ENCODE assay signal across 4 cellular contexts in the genomic region with DNA sequence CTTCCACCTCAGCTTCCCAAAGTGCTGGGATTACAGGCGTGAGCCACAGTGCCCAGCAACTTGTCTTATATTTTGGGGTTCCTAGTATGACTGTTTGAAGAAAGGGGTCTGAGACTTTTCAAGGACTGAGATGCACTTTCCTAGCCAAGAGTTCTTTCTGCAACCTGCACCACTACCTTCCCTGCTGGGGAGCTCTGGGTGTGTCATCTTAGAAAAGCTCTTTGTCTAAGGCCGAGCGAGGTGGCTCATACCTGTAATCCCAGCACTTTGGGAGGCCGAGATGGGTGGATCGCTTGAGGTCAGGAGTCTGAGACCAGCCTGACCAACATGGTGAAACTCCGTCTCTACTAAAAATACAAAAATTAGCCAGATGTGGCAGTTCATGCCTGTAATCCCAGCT. TPM values are rescaled to one million over a fixed set of nuclear protein-coding genes. Genes with fewer than 3 reads are reported as not detected.
"Had no signal": no experiment of that assay in that cellular context is flagged by ENCODE, and none has a peak within 500 bp of the region (broad histone marks: within the 10 kb centered on the region; RNA-seq: fewer than 3 reads in every experiment).

No MANE protein-coding gene starts in this region.

RNA-seq across cellular contexts. Expression of gene CABP1, which starts 29.8 kb away (rescaled TPM):
- total RNA-seq: cardiac muscle cell, M059J, RPMI7951, T-cell had no signal
- polyA plus RNA-seq: cardiac muscle cell had no signal
